8 cellular contexts compared by ENCODE assay signal in the genomic region with DNA sequence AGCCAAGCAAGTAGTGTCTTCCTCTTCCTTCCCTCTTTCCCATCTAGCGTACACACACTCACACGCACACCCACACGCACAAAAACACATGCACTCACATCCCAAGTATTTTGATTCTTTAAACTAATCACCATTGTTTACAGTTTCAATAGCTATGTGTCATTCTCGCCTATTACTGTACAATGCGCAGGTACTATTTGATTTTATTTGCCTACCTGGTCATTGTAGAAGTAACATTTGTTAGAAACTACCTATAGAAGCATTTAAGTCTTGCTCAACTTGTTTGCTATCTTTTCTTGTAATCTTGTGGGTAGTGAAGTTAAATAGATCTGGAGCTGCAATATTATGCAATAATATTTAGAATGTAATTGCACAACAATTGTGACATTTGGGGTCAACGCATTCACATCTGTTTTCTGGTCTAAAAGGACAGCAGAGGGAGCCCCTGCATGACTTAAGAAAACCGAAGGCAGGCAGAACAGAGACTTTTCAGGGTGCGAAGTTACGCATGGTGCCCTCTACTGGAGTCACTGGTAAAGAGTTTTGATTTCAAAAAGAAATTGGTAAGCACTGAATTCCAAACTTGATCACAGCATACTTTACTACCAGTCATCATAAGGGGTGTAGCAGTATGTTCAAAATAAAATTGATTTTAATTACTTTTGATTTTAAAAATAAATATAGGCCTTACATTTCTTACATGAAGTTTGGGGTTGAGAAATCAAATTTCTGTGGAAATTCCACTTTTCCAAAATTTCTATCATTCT.
DNase-seq lines count a peak whose midpoint lies in the region; ATAC-seq, FAIRE-seq and TF ChIP-seq lines count a peak whose summit lies in the region.

No MANE protein-coding gene starts in this region.

- ATAC-seq in activated T-cell treated with anti-CD3 and anti-CD28 coated beads, Interleukin-2, amount 50 U/mL, for 72 hours (replicated peaks in 1 of 2) = peak; percentile 41 to 62
- peak; percentile 85 for ATAC-seq in GM21737 (IDR thresholded peaks at IDR 0.05; ENCODE audit: unreplicated experiment)
- peak; percentile 71; the same call in 2 of the 3 replicates for ATAC-seq in K562

- H3K36me3 ChIP-seq in K562 (ENCODE audit: control insufficient read depth, insufficient read depth, low read length) = no peaks in the 10 kb centered on the region

- H3K4me1 ChIP-seq in K562 (replicated peaks in 1 of 2; ENCODE audit: control insufficient read depth in 2 of 2, insufficient read depth in 2 of 2, low read length in 2 of 2) = no peaks in the 10 kb centered on the region

- POLR2A ChIA-PET in K562 (lab: Yijun Ruan, JAX) = interaction anchor here (0.6 kb wide), 1 partner anchor 15 kb away, joined by 3 read pairs; no protein-coding TSS in a partner anchor

- no peak for FAIRE-seq in HTR-8/SVneo (lab: Jason Lieb, UNC)
- no peak for FAIRE-seq in K562 (lab: Jason Lieb, UNC)

- 3% methylated on average over 9 of the region's 9 CpGs for WGBS in K562 (ENCODE audit: insufficient coverage, low coverage, missing lambda C conversion rate)

- peaks cover 1 to 2% of the 10 kb centered on the region in 2 donors for H3K9me3 Mint-ChIP-seq in activated T-cell treated with anti-CD3 and anti-CD28 coated beads, Interleukin-2, amount 50 U/mL, for 72 hours
- H3K9me3 Mint-ChIP-seq in activated T-cell treated with anti-CD3 and anti-CD28 coated beads, Interleukin-2, amount 50 U/mL, for 24 hours = no peaks in the 10 kb centered on the region

- no peak overlapping the region for H3K9ac ChIP-seq in K562 (ENCODE audit: insufficient read depth in 1 of 2, low read depth in 2 of 2, low read length in 2 of 2)

- TF ChIP-seq RAD21 in K562 (CRISPR knock-in tag; conservative IDR thresholded peaks at IDR 0.05 in 1 of 2, IDR thresholded peaks at IDR 0.05 in 1 of 2) = peak; percentile 44 to 62; a peak in 2 of 4 replicates

- no TSS peak for BruUV-seq in K562 (replicated peaks; lab: Mats Ljungman, UMichigan)

- TF ChIP-seq EP300 in K562 (IDR thresholded peaks at IDR 0.05; ENCODE audit: low read length) = no peak

- H4K20me1 ChIP-seq in K562 (replicated peaks; ENCODE audit: control insufficient read depth, insufficient read depth, low read length) = no peaks in the 10 kb centered on the region

- no peak overlapping the region for H3K4me2 ChIP-seq in K562 (ENCODE audit: insufficient read depth, low read length)

- no peak overlapping the region for H3K27ac Mint-ChIP-seq in activated T-cell treated with anti-CD3 and anti-CD28 coated beads, Interleukin-2, amount 50 U/mL, for 72 hours
- H3K27ac Mint-ChIP-seq in activated T-cell treated with anti-CD3 and anti-CD28 coated beads, Interleukin-2, amount 50 U/mL, for 24 hours = no peak overlapping the region

- no peaks in the 10 kb centered on the region for H3K79me2 ChIP-seq in K562 (ENCODE audit: control insufficient read depth, insufficient read depth, low read length)

- CTCF ChIA-PET in K562 (lab: Yijun Ruan, JAX; ENCODE audit: low intra/inter-chr PET ratio) = interaction anchor here (0.7 to 1.2 kb wide), 3 partner anchors 13 to 390 kb away, joined by 3 to 4 read pairs (median 3); no protein-coding TSS in a partner anchor

- in situ Hi-C loops in K562 (cut with MboI) = no loop called here

- no peak overlapping the region for H3K27ac ChIP-seq in K562 (ENCODE audit: extremely low read depth, low read depth, low read length)

- H3K4me1 Mint-ChIP-seq in activated T-cell treated with anti-CD3 and anti-CD28 coated beads, Interleukin-2, amount 50 U/mL, for 72 hours (ENCODE audit: low read depth) = no peaks in the 10 kb centered on the region
- H3K4me1 Mint-ChIP-seq in activated T-cell treated with anti-CD3 and anti-CD28 coated beads, Interleukin-2, amount 50 U/mL, for 24 hours (ENCODE audit: low read depth) = no peaks in the 10 kb centered on the region

- no peaks in the 10 kb centered on the region for H3K9me3 ChIP-seq in K562 (replicated peaks; ENCODE audit: control insufficient read depth, insufficient read depth, low read depth, low read length)

- H3K27me3 ChIP-seq in K562 (ENCODE audit: control insufficient read depth in 2 of 2, insufficient read depth in 2 of 2, low read length in 2 of 2) = no peaks in the 10 kb centered on the region

- H3K4me3 Mint-ChIP-seq in activated T-cell treated with anti-CD3 and anti-CD28 coated beads, Interleukin-2, amount 50 U/mL, for 72 hours = no peak overlapping the region
- no peak overlapping the region for H3K4me3 Mint-ChIP-seq in activated T-cell treated with anti-CD3 and anti-CD28 coated beads, Interleukin-2, amount 50 U/mL, for 24 hours

- DNase-seq in activated T-cell treated with anti-CD3 and anti-CD28 coated beads, Interleukin-2, amount 50 U/mL, for 72 hours = peak; percentile 28 to 43
- DNase-seq in activated T-cell treated with anti-CD3 and anti-CD28 coated beads, Interleukin-2, amount 50 U/mL, for 24 hours = no peak
- DNase-seq in HTR-8/SVneo (ENCODE audit: insufficient read length, low spot score) (peak; percentile 54), NOMO-1 treated with dmso at 0.1 percent for 144 hours (lab: John Stamatoyannopoulos, UW; ENCODE audit: unreplicated experiment) (peak; percentile 84), K562 (ENCODE audit: extremely low read depth in 1 of 4, low spot score in 3 of 4) (peak; percentile 31 to 60 (median 37)), iPS-NIHi11 (ENCODE audit: low spot score) (peak; percentile 78)
- DNase-seq in stimulated activated CD8-positive, alpha-beta memory T cell treated with anti-CD3 and anti-CD28 coated beads, Interleukin-4, amount 100 ng/mL, for 48 hours = peak; percentile 32

- intact Hi-C loops in K562 (cut with micrococcal nuclease) = loop anchor here (2.0 to 10.0 kb wide), 2 partner anchors 213 to 389 kb away; no protein-coding TSS in a partner anchor

- peaks cover 5% of the 10 kb centered on the region for H3K27me3 Mint-ChIP-seq in activated T-cell treated with anti-CD3 and anti-CD28 coated beads, Interleukin-2, amount 50 U/mL, for 72 hours (ENCODE audit: low read depth)
- no peaks in the 10 kb centered on the region for H3K27me3 Mint-ChIP-seq in activated T-cell treated with anti-CD3 and anti-CD28 coated beads, Interleukin-2, amount 50 U/mL, for 24 hours

- H3K9me1 ChIP-seq in K562 (ENCODE audit: control insufficient read depth, insufficient read depth, low read length) = no peaks in the 10 kb centered on the region

- H3K36me3 Mint-ChIP-seq in activated T-cell treated with anti-CD3 and anti-CD28 coated beads, Interleukin-2, amount 50 U/mL, for 72 hours (ENCODE audit: insufficient read depth in 2 of 2) = no peaks in the 10 kb centered on the region
- no peaks in the 10 kb centered on the region for H3K36me3 Mint-ChIP-seq in activated T-cell treated with anti-CD3 and anti-CD28 coated beads, Interleukin-2, amount 50 U/mL, for 24 hours (ENCODE audit: low read depth)

- H2AFZ ChIP-seq in K562 (ENCODE audit: low read depth, low read length) = no peak overlapping the region

- H3K4me3 ChIP-seq in K562 = no peak overlapping the region

- no peak for TF ChIP-seq POLR2A in K562 (conservative IDR thresholded peaks at IDR 0.05)

- peak; percentile 52 to 86 (median 66) for TF ChIP-seq CTCF in K562 (IDR thresholded peaks at IDR 0.05 in 2 of 3, conservative IDR thresholded peaks at IDR 0.05 in 1 of 3; ENCODE audit: insufficient read depth in 2 of 3, low read depth in 1 of 3, low read length in 3 of 3)

TF ChIP-seq in K562, 482 proteins besides CTCF, POLR2A, EP300 and RAD21:
- no peak for TF ChIP-seq ZNF584 (CRISPR knock-in tag; IDR thresholded peaks at IDR 0.05; ENCODE audit: low read depth)
- TF ChIP-seq, protein P1, sequence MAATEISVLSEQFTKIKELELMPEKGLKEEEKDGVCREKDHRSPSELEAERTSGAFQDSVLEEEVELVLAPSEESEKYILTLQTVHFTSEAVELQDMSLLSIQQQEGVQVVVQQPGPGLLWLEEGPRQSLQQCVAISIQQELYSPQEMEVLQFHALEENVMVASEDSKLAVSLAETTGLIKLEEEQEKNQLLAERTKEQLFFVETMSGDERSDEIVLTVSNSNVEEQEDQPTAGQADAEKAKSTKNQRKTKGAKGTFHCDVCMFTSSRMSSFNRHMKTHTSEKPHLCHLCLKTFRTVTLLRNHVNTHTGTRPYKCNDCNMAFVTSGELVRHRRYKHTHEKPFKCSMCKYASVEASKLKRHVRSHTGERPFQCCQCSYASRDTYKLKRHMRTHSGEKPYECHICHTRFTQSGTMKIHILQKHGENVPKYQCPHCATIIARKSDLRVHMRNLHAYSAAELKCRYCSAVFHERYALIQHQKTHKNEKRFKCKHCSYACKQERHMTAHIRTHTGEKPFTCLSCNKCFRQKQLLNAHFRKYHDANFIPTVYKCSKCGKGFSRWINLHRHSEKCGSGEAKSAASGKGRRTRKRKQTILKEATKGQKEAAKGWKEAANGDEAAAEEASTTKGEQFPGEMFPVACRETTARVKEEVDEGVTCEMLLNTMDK (IDR thresholded peaks at IDR 0.05; ENCODE audit: borderline replicate concordance, insufficient read depth, low read depth, low read length, poor library complexity, severe bottlenecking) = peak; percentile 13
- 0 out of 2 replicates have a peak, but pooled peaks have one; percentile 10 for TF ChIP-seq SMC3 (conservative IDR thresholded peaks at IDR 0.05; ENCODE audit: insufficient read depth, low read depth, low read length)
- no peak for TF ChIP-seq BRF1 (IDR thresholded peaks at IDR 0.05; ENCODE audit: borderline replicate concordance, extremely low read depth, insufficient read length)
- TF ChIP-seq CEBPG (CRISPR knock-in tag; IDR thresholded peaks at IDR 0.05) = peak; percentile 32; the same call in 1 of the 2 replicates
- TF ChIP-seq CEBPG (tag; conservative IDR thresholded peaks at IDR 0.05 in 1 of 2, IDR thresholded peaks at IDR 0.05 in 1 of 2) = peak; percentile 81 to 88
- TF ChIP-seq GABPA (tag; conservative IDR thresholded peaks at IDR 0.05; ENCODE audit: low read depth) = no peak
- TF ChIP-seq CREBBP (IDR thresholded peaks at IDR 0.05; ENCODE audit: low read depth, low read length) = no peak
- peak; percentile 94 for TF ChIP-seq CEBPB (tag; IDR thresholded peaks at IDR 0.05)
- TF ChIP-seq NR2C2 (CRISPR knock-in tag; IDR thresholded peaks at IDR 0.05) = no peak
- no peak for TF ChIP-seq NR2C2 (tag; IDR thresholded peaks at IDR 0.05)
